ENCODE assay signal across 28 cellular contexts in genomic region chr4:15013585-15013984, GRCh38.
"Had no signal": no experiment of that assay in that cellular context is flagged by ENCODE, and none has a peak within 500 bp of the region (broad histone marks: within the 10 kb centered on the region; RNA-seq: fewer than 3 reads in every experiment).

No MANE protein-coding gene starts in this region.

- H3K4me3 Mint-ChIP-seq: activated CD4-positive, alpha-beta T cell treated with anti-CD3 and anti-CD28 coated beads, Interleukin-2, amount 10 ng/mL, durations not matched to agents 7 days and 5 days; activated CD8-positive, alpha-beta memory T cell treated with anti-CD3 and anti-CD28 coated beads, Interleukin-2, amount 10 ng/mL, durations not matched to agents 7 days and 5 days; activated CD8-positive, alpha-beta T cell treated with anti-CD3 and anti-CD28 coated beads for 36 hours; activated naive CD4-positive, alpha-beta T cell treated with anti-CD3 and anti-CD28 coated beads, Interleukin-2, amount 50 U/mL, for 24 hours; endodermal cell; memory B cell; nephron progenitor cell; T-cell; T-helper 2 cell treated with Interferon-gamma antibody and Interleukin-4, amounts not matched to agents 5 μg/mL and 100 μg/mL, for 36 hours had no signal

- DNase-seq: activated CD4-positive, alpha-beta T cell treated with anti-CD3 and anti-CD28 coated beads, Interleukin-2, amount 10 ng/mL, durations not matched to agents 7 days and 5 days; activated CD4-positive, CD25-positive, alpha-beta regulatory T cell treated with anti-CD3 and anti-CD28 coated beads, Interleukin-2, amount 50 U/mL, for 72 hours; activated CD8-positive, alpha-beta memory T cell treated with anti-CD3 and anti-CD28 coated beads, Interleukin-2, amount 10 ng/mL, durations not matched to agents 7 days and 5 days; activated CD8-positive, alpha-beta T cell treated with anti-CD3 and anti-CD28 coated beads for 36 hours; activated effector memory CD4-positive, alpha-beta T cell treated with anti-CD3 and anti-CD28 coated beads, Interleukin-2, amount 50 U/mL, for 16 hours; activated T-cell treated with anti-CD3 and anti-CD28 coated beads for 4 hours; central memory CD4-positive, alpha-beta T cell; endodermal cell; esophagus squamous epithelium; heart left ventricle; left colon; mucosa of descending colon; nephron progenitor cell; nucleus accumbens; retina; spleen; stimulated activated CD4-positive, alpha-beta T cell treated with anti-CD3 and anti-CD28 coated beads, Interleukin-4, amount 100 ng/mL, for 1 hour; stimulated activated naive CD4-positive, alpha-beta T cell; T-cell; thyroid gland; WERI-Rb-1 had no signal

- H3K9me3 Mint-ChIP-seq: activated CD4-positive, alpha-beta T cell treated with anti-CD3 and anti-CD28 coated beads, Interleukin-2, amount 10 ng/mL, durations not matched to agents 7 days and 5 days; activated CD8-positive, alpha-beta T cell treated with anti-CD3 and anti-CD28 coated beads for 36 hours; activated naive CD4-positive, alpha-beta T cell treated with anti-CD3 and anti-CD28 coated beads, Interleukin-2, amount 50 U/mL, for 24 hours; endodermal cell; memory B cell; nephron progenitor cell; T-cell; T-helper 2 cell treated with Interferon-gamma antibody and Interleukin-4, amounts not matched to agents 5 μg/mL and 100 μg/mL, for 36 hours had no signal

- H3K27ac ChIP-seq: coronary artery, spleen, thyroid gland, WERI-Rb-1 had no signal

- H3K4me3 ChIP-seq: ascending aorta, coronary artery, esophagus squamous epithelium, gastroesophageal sphincter, heart left ventricle, mucosa of descending colon, spleen, thyroid gland had no signal

- H3K27me3 ChIP-seq: ascending aorta, esophagus squamous epithelium, gastroesophageal sphincter, heart left ventricle, spleen, thyroid gland had no signal

- H3K4me1 Mint-ChIP-seq: nephron progenitor cell had no signal

- H3K9me3 ChIP-seq: ascending aorta, esophagus squamous epithelium, gastroesophageal sphincter, heart left ventricle, mucosa of descending colon, spleen, thyroid gland had no signal

- H3K27me3 Mint-ChIP-seq: activated CD4-positive, alpha-beta T cell treated with anti-CD3 and anti-CD28 coated beads, Interleukin-2, amount 10 ng/mL, durations not matched to agents 7 days and 5 days; activated CD8-positive, alpha-beta memory T cell treated with anti-CD3 and anti-CD28 coated beads, Interleukin-2, amount 10 ng/mL, durations not matched to agents 7 days and 5 days; activated CD8-positive, alpha-beta T cell treated with anti-CD3 and anti-CD28 coated beads for 36 hours; activated naive CD4-positive, alpha-beta T cell treated with anti-CD3 and anti-CD28 coated beads, Interleukin-2, amount 50 U/mL, for 24 hours; memory B cell; progenitor cell of endocrine pancreas; T-cell had no signal

- H3K27ac Mint-ChIP-seq: activated CD4-positive, alpha-beta T cell treated with anti-CD3 and anti-CD28 coated beads, Interleukin-2, amount 10 ng/mL, durations not matched to agents 7 days and 5 days; activated CD8-positive, alpha-beta memory T cell treated with anti-CD3 and anti-CD28 coated beads, Interleukin-2, amount 10 ng/mL, durations not matched to agents 7 days and 5 days; activated CD8-positive, alpha-beta T cell treated with anti-CD3 and anti-CD28 coated beads for 36 hours; activated naive CD4-positive, alpha-beta T cell treated with anti-CD3 and anti-CD28 coated beads, Interleukin-2, amount 50 U/mL, for 24 hours; endodermal cell; memory B cell; nephron progenitor cell; progenitor cell of endocrine pancreas; T-cell; T-helper 2 cell treated with Interferon-gamma antibody and Interleukin-4, amounts not matched to agents 5 μg/mL and 100 μg/mL, for 36 hours had no signal

- H3K36me3 ChIP-seq: thyroid gland had no signal

- ATAC-seq: activated CD8-positive, alpha-beta memory T cell treated with anti-CD3 and anti-CD28 coated beads, Interleukin-2, amount 10 ng/mL, durations not matched to agents 7 days and 5 days; activated CD8-positive, alpha-beta T cell treated with anti-CD3 and anti-CD28 coated beads for 36 hours; gastroesophageal sphincter; heart left ventricle; left colon; mucosa of descending colon; T-cell had no signal
